ENCODE assay signal across 1 cellular context in the genomic region with DNA sequence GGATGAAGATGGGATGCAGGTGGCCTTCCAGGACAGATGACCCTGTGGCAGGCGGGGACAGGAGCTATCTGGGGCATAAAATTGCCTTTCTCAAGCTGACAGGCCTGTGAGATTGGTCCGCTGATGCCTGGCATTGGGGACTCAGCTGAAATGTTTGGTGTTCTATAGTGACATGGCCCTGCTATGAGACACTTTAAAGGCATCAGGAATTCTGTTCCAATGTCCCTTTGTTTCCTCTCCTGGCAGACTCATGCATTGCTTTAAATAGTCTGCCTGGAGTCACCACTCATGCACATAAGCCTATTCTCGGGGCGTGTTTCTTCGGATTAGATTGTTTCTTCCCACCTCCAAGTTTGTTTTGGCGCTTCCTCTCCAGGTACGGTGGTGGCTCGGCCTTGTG.
TF ChIP-seq lines count a peak whose summit lies in the region.

No MANE protein-coding gene starts in this region.

TF ChIP-seq in IMR-90, 13 proteins besides CTCF, POLR2A, EP300 and RAD21:
- TF ChIP-seq BHLHE40 (IDR thresholded peaks at IDR 0.05; ENCODE audit: low read depth, low read length) (no peak), CHD1 (IDR thresholded peaks at IDR 0.05; ENCODE audit: low read depth, low read length) (no peak), RFX5 (IDR thresholded peaks at IDR 0.05; ENCODE audit: low read depth, low read length) (no peak), ELK1 (IDR thresholded peaks at IDR 0.05; ENCODE audit: borderline replicate concordance, low read depth, low read length) (no peak), FOS (IDR thresholded peaks at IDR 0.05; ENCODE audit: low read depth, low read length) (no peak), CEBPB (IDR thresholded peaks at IDR 0.05; ENCODE audit: low read depth, low read length) (no peak), MAFK (IDR thresholded peaks at IDR 0.05; ENCODE audit: low read depth, low read length) (no peak), RCOR1 (IDR thresholded peaks at IDR 0.05; ENCODE audit: insufficient replicate concordance, low read length) (no peak)
- TF ChIP-seq, protein P1, sequence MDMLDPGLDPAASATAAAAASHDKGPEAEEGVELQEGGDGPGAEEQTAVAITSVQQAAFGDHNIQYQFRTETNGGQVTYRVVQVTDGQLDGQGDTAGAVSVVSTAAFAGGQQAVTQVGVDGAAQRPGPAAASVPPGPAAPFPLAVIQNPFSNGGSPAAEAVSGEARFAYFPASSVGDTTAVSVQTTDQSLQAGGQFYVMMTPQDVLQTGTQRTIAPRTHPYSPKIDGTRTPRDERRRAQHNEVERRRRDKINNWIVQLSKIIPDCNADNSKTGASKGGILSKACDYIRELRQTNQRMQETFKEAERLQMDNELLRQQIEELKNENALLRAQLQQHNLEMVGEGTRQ (IDR thresholded peaks at IDR 0.05; ENCODE audit: low read depth, low read length): no peak
